In genomic region chr10:30605351-30606108, GRCh38 we compare ENCODE assay signal across 15 cellular contexts. TPM values are rescaled to one million over a fixed set of nuclear protein-coding genes. Genes with fewer than 3 reads are reported as not detected.
A peak's percentile ranks its signal among the peaks of the same experiment; 100 is the strongest.
DNase-seq lines count a peak whose midpoint lies in the region; FAIRE-seq and TF ChIP-seq lines count a peak whose summit lies in the region.
"Not testable (repeated sequence)": the region's sequence is repeated elsewhere in the genome, so short reads cannot be mapped to it uniquely, and the experiment has no call there.
"Had no signal": no experiment of that assay in that cellular context is flagged by ENCODE, and none has a peak within 500 bp of the region (broad histone marks: within the 10 kb centered on the region; RNA-seq: fewer than 3 reads in every experiment).

No MANE protein-coding gene starts in this region.

- FAIRE-seq in HTR-8/SVneo (lab: Jason Lieb, UNC) = peak; percentile 66

- not testable (repeated sequence) for H3K9me3 Mint-ChIP-seq in chondrocyte (ENCODE audit: low read depth); type B pancreatic cell

- H3K4me1 Mint-ChIP-seq in chondrocyte (ENCODE audit: low read depth) = peaks cover 19% of the 10 kb centered on the region
- peaks cover 34% of the 10 kb centered on the region for H3K4me1 Mint-ChIP-seq in type B pancreatic cell (ENCODE audit: unreplicated experiment)

- DNase-seq in COLO668 (lab: John Stamatoyannopoulos, UW; ENCODE audit: unreplicated experiment) = peak; percentile 9
- DNase-seq in HTR-8/SVneo (ENCODE audit: insufficient read length, low spot score); chondrocyte (ENCODE audit: low spot score); type B pancreatic cell (ENCODE audit: extremely low spot score, unreplicated experiment): not testable (repeated sequence)
- DNase-seq in NCI-H69 (lab: John Stamatoyannopoulos, UW) = peak; percentile 5
- DNase-seq in SW480 (ENCODE audit: low spot score) = peak; percentile 31
- DNase-seq in right atrium auricular region (ENCODE audit: low spot score) = peak; percentile 57
- DNase-seq in mesenteric fat pad (ENCODE audit: low spot score) = peak; percentile 67

- H3K4me3 ChIP-seq in right atrium auricular region = not testable (repeated sequence)

- not testable (repeated sequence) for H3K27ac ChIP-seq in right atrium auricular region

- not testable (repeated sequence) for H3K27me3 ChIP-seq in right atrium auricular region

- H3K9me3 ChIP-seq in right atrium auricular region = not testable (repeated sequence)

- not testable (repeated sequence) for H3K27me3 Mint-ChIP-seq in chondrocyte (ENCODE audit: low read depth); type B pancreatic cell

- not testable (repeated sequence) for H3K36me3 ChIP-seq in right atrium auricular region

- H3K27ac Mint-ChIP-seq in chondrocyte (ENCODE audit: unreplicated experiment) = not testable (repeated sequence)
- H3K27ac Mint-ChIP-seq in type B pancreatic cell = peak overlapping the region; percentile 2

- not testable (repeated sequence) for TF ChIP-seq CTCF in chondrocyte (IDR thresholded peaks at IDR 0.05); right atrium auricular region (IDR thresholded peaks at IDR 0.05); type B pancreatic cell (conservative IDR thresholded peaks at IDR 0.05)

- not testable (repeated sequence) for H3K4me1 ChIP-seq in right atrium auricular region

- H3K36me3 Mint-ChIP-seq in chondrocyte (ENCODE audit: low read depth); type B pancreatic cell: not testable (repeated sequence)

- H3K4me3 Mint-ChIP-seq in chondrocyte (ENCODE audit: unreplicated experiment) = peak overlapping the region; percentile 16
- H3K4me3 Mint-ChIP-seq in type B pancreatic cell = peak overlapping the region; percentile 12

RNA-seq across cellular contexts. Expression of gene LYZL2, which starts 24.0 kb away (rescaled TPM):
- total RNA-seq in chondrocyte (not detected in 3 replicates), right atrium auricular region (not detected), mesenteric fat pad (not detected), type B pancreatic cell (ENCODE audit: low replicate concordance) (not detected in 2 replicates)
- total RNA-seq: A172; CD8-positive, alpha-beta T cell; dorsolateral prefrontal cortex; HFFc6; kidney; natural killer cell; thyroid gland had no signal
